Comparison of ENCODE assay signal across 1 cellular context in the genomic region with DNA sequence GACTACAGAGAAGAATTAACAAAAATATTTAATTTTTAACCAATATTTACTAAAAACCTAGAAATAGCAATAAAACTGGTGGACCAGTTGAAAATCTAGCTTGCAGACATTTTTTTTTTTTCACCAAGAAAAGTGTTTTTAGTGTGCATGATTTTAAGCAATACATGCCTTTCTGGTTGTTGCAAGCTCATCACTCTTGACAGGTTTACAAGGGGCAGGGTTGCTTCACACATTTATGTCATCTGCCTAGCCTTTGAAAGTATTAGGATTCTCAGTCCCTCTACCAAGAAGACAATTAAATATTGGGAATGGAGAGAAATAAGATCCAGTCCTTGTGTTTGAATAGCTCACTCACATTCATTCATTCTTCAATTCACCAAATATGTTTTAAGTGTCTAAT.
TF ChIP-seq lines count a peak whose summit lies in the region.

No MANE protein-coding gene starts in this region.

TF ChIP-seq in IMR-90, 13 proteins besides CTCF, POLR2A, EP300 and RAD21:
- TF ChIP-seq FOS (IDR thresholded peaks at IDR 0.05; ENCODE audit: low read depth, low read length) (no peak), MAZ (IDR thresholded peaks at IDR 0.05; ENCODE audit: borderline replicate concordance, low read depth, low read length) (no peak), MAFK (IDR thresholded peaks at IDR 0.05; ENCODE audit: low read depth, low read length) (no peak), MXI1 (IDR thresholded peaks at IDR 0.05; ENCODE audit: borderline replicate concordance, low read depth, low read length) (no peak), RCOR1 (IDR thresholded peaks at IDR 0.05; ENCODE audit: insufficient replicate concordance, low read length) (no peak), BHLHE40 (IDR thresholded peaks at IDR 0.05; ENCODE audit: low read depth, low read length) (no peak), RFX5 (IDR thresholded peaks at IDR 0.05; ENCODE audit: low read depth, low read length) (no peak), CEBPB (IDR thresholded peaks at IDR 0.05; ENCODE audit: low read depth, low read length) (no peak), CHD1 (IDR thresholded peaks at IDR 0.05; ENCODE audit: low read depth, low read length) (no peak), SMC3 (IDR thresholded peaks at IDR 0.05; ENCODE audit: low read depth, low read length) (no peak), NFE2L2 (IDR thresholded peaks at IDR 0.05; ENCODE audit: low read depth, low read length) (no peak)
- TF ChIP-seq, protein P1, sequence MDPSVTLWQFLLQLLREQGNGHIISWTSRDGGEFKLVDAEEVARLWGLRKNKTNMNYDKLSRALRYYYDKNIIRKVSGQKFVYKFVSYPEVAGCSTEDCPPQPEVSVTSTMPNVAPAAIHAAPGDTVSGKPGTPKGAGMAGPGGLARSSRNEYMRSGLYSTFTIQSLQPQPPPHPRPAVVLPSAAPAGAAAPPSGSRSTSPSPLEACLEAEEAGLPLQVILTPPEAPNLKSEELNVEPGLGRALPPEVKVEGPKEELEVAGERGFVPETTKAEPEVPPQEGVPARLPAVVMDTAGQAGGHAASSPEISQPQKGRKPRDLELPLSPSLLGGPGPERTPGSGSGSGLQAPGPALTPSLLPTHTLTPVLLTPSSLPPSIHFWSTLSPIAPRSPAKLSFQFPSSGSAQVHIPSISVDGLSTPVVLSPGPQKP (IDR thresholded peaks at IDR 0.05; ENCODE audit: borderline replicate concordance, low read depth, low read length) = no peak
- TF ChIP-seq, protein P2, sequence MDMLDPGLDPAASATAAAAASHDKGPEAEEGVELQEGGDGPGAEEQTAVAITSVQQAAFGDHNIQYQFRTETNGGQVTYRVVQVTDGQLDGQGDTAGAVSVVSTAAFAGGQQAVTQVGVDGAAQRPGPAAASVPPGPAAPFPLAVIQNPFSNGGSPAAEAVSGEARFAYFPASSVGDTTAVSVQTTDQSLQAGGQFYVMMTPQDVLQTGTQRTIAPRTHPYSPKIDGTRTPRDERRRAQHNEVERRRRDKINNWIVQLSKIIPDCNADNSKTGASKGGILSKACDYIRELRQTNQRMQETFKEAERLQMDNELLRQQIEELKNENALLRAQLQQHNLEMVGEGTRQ (IDR thresholded peaks at IDR 0.05; ENCODE audit: low read depth, low read length) = no peak
TF ChIP-seq in IMR-90: peak in this region for 0.
